ENCODE assay signal across 7 cellular contexts in genomic region chr12:124913474-124914391, GRCh38. TPM values are rescaled to one million over a fixed set of nuclear protein-coding genes. Genes with fewer than 3 reads are reported as not detected.
DNase-seq lines count a peak whose midpoint lies in the region; ATAC-seq and TF ChIP-seq lines count a peak whose summit lies in the region.

No MANE protein-coding gene starts in this region.

- H3F3A ChIP-seq in Loucy (ENCODE audit: low read depth): peaks cover 19% of the 10 kb centered on the region; the same call in 1 of the 2 replicates

- peak; percentile 81 for DNase-seq in activated T-helper 1 cell treated with Interleukin-2 at 50 U/mL for 16 hours (ENCODE audit: low read depth)
- peak; percentile 36 for DNase-seq in foreskin melanocyte
- DNase-seq in ovary: peak; percentile 66 to 82 (median 79)
- DNase-seq in tibial nerve (ENCODE audit: low spot score in 2 of 2): peak; percentile 80 to 83
- no peak for DNase-seq in stimulated activated naive CD4-positive, alpha-beta T cell (lab: John Stamatoyannopoulos, UW)

- peak overlapping the region; percentile 98 for H3K9ac ChIP-seq in Loucy (ENCODE audit: low read depth, low read length, poor library complexity, severe bottlenecking)

- H3K79me2 ChIP-seq in Loucy (ENCODE audit: insufficient read depth, low read length): peaks cover 54% of the 10 kb centered on the region

- peak; percentile 23 for ATAC-seq in GM19463 (IDR thresholded peaks at IDR 0.05; ENCODE audit: unreplicated experiment)

- H3K27me3 ChIP-seq in Loucy (ENCODE audit: insufficient read depth, low read length, poor library complexity, severe bottlenecking) (peaks cover 4% of the 10 kb centered on the region), ovary (no peaks in the 10 kb centered on the region), tibial nerve (no peaks in the 10 kb centered on the region)

- H3K36me3 ChIP-seq in Loucy (ENCODE audit: insufficient read depth, low read length) (peaks cover 29% of the 10 kb centered on the region; the same call in 1 of the 2 replicates), ovary (peaks cover 4% of the 10 kb centered on the region), tibial nerve (peaks cover 0 to 28% (median 0%) of the 10 kb centered on the region in 3 donors)

- H3K4me1 ChIP-seq in Loucy (ENCODE audit: insufficient read depth, low read length, poor library complexity, severe bottlenecking) (peaks cover 40% of the 10 kb centered on the region), ovary (ENCODE audit: insufficient read depth) (peaks cover 5% of the 10 kb centered on the region), tibial nerve (peaks cover 0 to 65% (median 48%) of the 10 kb centered on the region in 4 donors)

- WGBS in ovary, 3 donors: 5 to 11% (median 7%) methylated on average over 35 to 46 of the region's 46 CpGs
- 5 to 7% methylated on average over 36 to 40 of the region's 46 CpGs for WGBS in tibial nerve, 2 donors

- TF ChIP-seq POLR2A in ovary (IDR thresholded peaks at IDR 0.05) (no peak), tibial nerve (IDR thresholded peaks at IDR 0.05) (no peak)

- TF ChIP-seq EP300 in ovary (IDR thresholded peaks at IDR 0.05) (no peak), tibial nerve (IDR thresholded peaks at IDR 0.05) (no peak)

- H3K4me2 ChIP-seq in Loucy (ENCODE audit: low read depth, low read length, poor library complexity, severe bottlenecking): peak overlapping the region; percentile 87

- peak overlapping the region; percentile 96 for H3K4me3 ChIP-seq in Loucy (ENCODE audit: low read length, poor library complexity, severe bottlenecking)
- peak overlapping the region; percentile 83 for H3K4me3 ChIP-seq in ovary
- peak overlapping the region; percentile 64 to 93 (median 80) for H3K4me3 ChIP-seq in tibial nerve

- no peak overlapping the region for H2AFZ ChIP-seq in Loucy (ENCODE audit: low read length)

- H4K20me1 ChIP-seq in Loucy (ENCODE audit: insufficient read depth, low read length, poor library complexity, severe bottlenecking): peaks cover 32% of the 10 kb centered on the region

- H3K27ac ChIP-seq in ovary: peak overlapping the region; percentile 96 to 100
- H3K27ac ChIP-seq in tibial nerve: peak overlapping the region; percentile 97 to 100 (median 100)

- H3K9me2 ChIP-seq in Loucy (replicated peaks; ENCODE audit: low read depth, low read length): no peaks in the 10 kb centered on the region

- peak; percentile 58 for TF ChIP-seq CTCF in Loucy (conservative IDR thresholded peaks at IDR 0.05; ENCODE audit: low read length)
- peak in 1 of 3 donors; percentile 34 for TF ChIP-seq CTCF in ovary (IDR thresholded peaks at IDR 0.05)
- TF ChIP-seq CTCF in tibial nerve (IDR thresholded peaks at IDR 0.05): peak; percentile 44 to 81 (median 69)

- intact Hi-C loops in ovary (cut with DNase I): loop anchor here in 3 of 4 donors (2.0 to 10.0 kb wide), 3 partner anchors 25 to 879 kb away; no protein-coding TSS in a partner anchor

- no peaks in the 10 kb centered on the region for H3K9me3 ChIP-seq in Loucy (ENCODE audit: insufficient read depth, low read depth, low read length)
- peaks cover 0 to 13% of the 10 kb centered on the region in 2 donors for H3K9me3 ChIP-seq in ovary
- no peaks in the 10 kb centered on the region for H3K9me3 ChIP-seq in tibial nerve

RNA-seq across cellular contexts. Expression of gene UBC, which starts 0.7 kb away (rescaled TPM):
- total RNA-seq in ovary (1,000 to 10,000 TPM in 2 of 7 donors, 100 to 1,000 TPM in 5; 775 to 1,271 (median 837) TPM), tibial nerve (1,000 to 10,000 TPM; 1,276 to 1,840 (median 1,378) TPM)
- 1,000 to 10,000 TPM in 1 of 2 donors, 100 to 1,000 TPM in 1; 808 to 1,330 TPM for polyA plus RNA-seq in ovary

RNA-seq across cellular contexts. Expression of gene SCARB1, which starts 50.1 kb away (rescaled TPM):
- total RNA-seq in ovary (100 to 1,000 TPM in 3 of 7 donors, 10 to 100 TPM in 4; 20.8 to 155 (median 81.7) TPM), tibial nerve (10 to 100 TPM; 15.3 to 55.3 (median 29.7) TPM)
- 1,000 to 10,000 TPM in 1 of 2 donors, 10 to 100 TPM in 1; 59.4 to 1,262 TPM for polyA plus RNA-seq in ovary

Comparison
In these comparisons a context has a peak if more than half of its experiments do, and no peak if none do; other contexts are left out.
1. DNase-seq: peak in activated T-helper 1 cell treated with Interleukin-2 at 50 U/mL for 16 hours (single experiment), foreskin melanocyte (single experiment), ovary (5 of 5) and tibial nerve (2 of 2); none in stimulated activated naive CD4-positive, alpha-beta T cell (0 of 6).
2. Peak in every context shown above with its lines, with median percentiles within 50 percentile points of each other: H3K4me3 ChIP-seq.